ENCODE assay signal across 8 cellular contexts in the genomic region with DNA sequence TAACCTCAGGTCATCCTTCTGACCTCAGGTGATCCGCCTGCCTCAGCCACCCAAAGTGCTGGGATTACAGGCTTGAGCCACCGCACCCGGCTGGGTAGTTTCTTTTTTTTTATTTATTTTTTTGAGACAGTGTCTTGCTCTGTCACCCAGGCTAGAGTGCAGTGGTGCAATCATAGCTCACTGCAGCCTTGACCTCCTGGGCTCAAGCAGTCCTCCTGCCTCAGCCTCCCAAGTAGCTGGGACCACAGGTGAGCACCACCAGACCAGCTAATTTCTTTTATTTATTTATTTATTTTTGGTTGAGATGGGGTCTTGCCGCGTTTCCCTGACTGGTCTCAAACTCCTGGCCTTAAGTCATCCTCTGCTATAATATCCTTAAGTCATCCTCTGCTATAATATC. TPM values are rescaled to one million over a fixed set of nuclear protein-coding genes. Genes with fewer than 3 reads are reported as not detected.
A peak's percentile ranks its signal among the peaks of the same experiment; 100 is the strongest.
DNase-seq lines count a peak whose midpoint lies in the region; ATAC-seq, FAIRE-seq and TF ChIP-seq lines count a peak whose summit lies in the region.
"Not testable (repeated sequence)": the region's sequence is repeated elsewhere in the genome, so short reads cannot be mapped to it uniquely, and the experiment has no call there.

No MANE protein-coding gene starts in this region.

- FAIRE-seq in kidney (lab: Jason Lieb, UNC) = not testable (repeated sequence)

- H4K20me1 ChIP-seq in BLaER1 treated with 17β-estradiol and CSF1 and Interleukin-3, amounts not matched to agents 10 nM and 100 nM = peaks cover 92 to 100% (median 100%) of the 10 kb centered on the region in 11 experiments
- not testable (repeated sequence) for H4K20me1 ChIP-seq in fibroblast of lung (ENCODE audit: control insufficient read depth, extremely low read depth, insufficient read depth, low read length)

- not testable (repeated sequence) for H3K4me3 ChIP-seq in BLaER1 treated with 17β-estradiol and CSF1 and Interleukin-3, amounts not matched to agents 10 nM and 100 nM; fibroblast of lung (replicated peaks in 1 of 4; ENCODE audit: control extremely low read depth in 1 of 4, insufficient read depth in 1 of 4, low read depth in 3 of 4, low read length in 4 of 4); kidney (ENCODE audit: low read length in 2 of 2); ovary
- peak overlapping the region in 1 of 2 donors; percentile 31 for H3K4me3 ChIP-seq in ascending aorta
- H3K4me3 ChIP-seq in tibial artery = peak overlapping the region in 1 of 2 donors; percentile 0

- H2AFZ ChIP-seq in fibroblast of lung (ENCODE audit: low read length) = not testable (repeated sequence)

- H3K36me3 ChIP-seq in BLaER1 treated with 17β-estradiol and CSF1 and Interleukin-3, amounts not matched to agents 10 nM and 100 nM = peaks cover 0 to 26% (median 17%) of the 10 kb centered on the region in 11 experiments; a peak in 14 of 22 replicates
- not testable (repeated sequence) for H3K36me3 ChIP-seq in ascending aorta; fibroblast of lung (ENCODE audit: control insufficient read depth, insufficient read depth, low read length); kidney (ENCODE audit: control insufficient read depth in 1 of 2, insufficient read depth in 2 of 2, low read length in 2 of 2); ovary; tibial artery

- not testable (repeated sequence) for H3K9me3 ChIP-seq in BLaER1 treated with 17β-estradiol and CSF1 and Interleukin-3, amounts not matched to agents 10 nM and 100 nM (replicated peaks in 1 of 11); ascending aorta; fibroblast of lung (ENCODE audit: control insufficient read depth, insufficient read depth, low read depth, low read length); kidney (ENCODE audit: control insufficient read depth in 1 of 2, low read length in 2 of 2); ovary; tibial artery

- H3K79me2 ChIP-seq in fibroblast of lung (ENCODE audit: control insufficient read depth, insufficient read depth, low read length) = peaks cover 83% of the 10 kb centered on the region

- peak overlapping the region; percentile 50 for H3K27ac Mint-ChIP-seq in stimulated activated effector memory CD8-positive, alpha-beta T cell treated with anti-CD3 and anti-CD28 coated beads, Interleukin-12 subunit alpha, Interleukin-12 subunit beta, amount 100 ng/mL, for 72 hours

- DNase-seq in ascending aorta (ENCODE audit: low spot score in 2 of 2); fibroblast of lung (ENCODE audit: low read depth in 2 of 2); ovary; stimulated activated effector memory CD8-positive, alpha-beta T cell treated with anti-CD3 and anti-CD28 coated beads, Interleukin-12 subunit alpha, Interleukin-12 subunit beta, amount 100 ng/mL, for 72 hours (ENCODE audit: low spot score in 2 of 2); tibial artery: not testable (repeated sequence)
- DNase-seq in kidney = peak; percentile 14

- H3K4me1 Mint-ChIP-seq in stimulated activated effector memory CD8-positive, alpha-beta T cell treated with anti-CD3 and anti-CD28 coated beads, Interleukin-12 subunit alpha, Interleukin-12 subunit beta, amount 100 ng/mL, for 72 hours = peaks cover 44% of the 10 kb centered on the region

- not testable (repeated sequence) for ATAC-seq in stimulated activated effector memory CD8-positive, alpha-beta T cell treated with anti-CD3 and anti-CD28 coated beads, Interleukin-12 subunit alpha, Interleukin-12 subunit beta, amount 100 ng/mL, for 72 hours

- not testable (repeated sequence) for TF ChIP-seq POLR2A in ovary (IDR thresholded peaks at IDR 0.05)

- H3K36me3 Mint-ChIP-seq in stimulated activated effector memory CD8-positive, alpha-beta T cell treated with anti-CD3 and anti-CD28 coated beads, Interleukin-12 subunit alpha, Interleukin-12 subunit beta, amount 100 ng/mL, for 72 hours = not testable (repeated sequence)

- not testable (repeated sequence) for H3K9me3 Mint-ChIP-seq in stimulated activated effector memory CD8-positive, alpha-beta T cell treated with anti-CD3 and anti-CD28 coated beads, Interleukin-12 subunit alpha, Interleukin-12 subunit beta, amount 100 ng/mL, for 72 hours

- H3K27ac ChIP-seq in BLaER1 treated with 17β-estradiol and CSF1 and Interleukin-3, amounts not matched to agents 10 nM and 100 nM = peak overlapping the region in 9 of 11 experiments; percentile 24 to 78 (median 66); a peak in 15 of 22 replicates
- H3K27ac ChIP-seq in VCaP (peak overlapping the region; percentile 19; the same call in 1 of the 2 replicates), ascending aorta (peak overlapping the region; percentile 94 to 95), fibroblast of lung (ENCODE audit: insufficient read depth, low read length) (peak overlapping the region; percentile 18), ovary (peak overlapping the region; percentile 26 to 71), tibial artery (peak overlapping the region; percentile 88 to 90)
- H3K27ac ChIP-seq in kidney (ENCODE audit: low read depth in 2 of 2, low read length in 2 of 2) = not testable (repeated sequence)

- not testable (repeated sequence) for H3K27me3 ChIP-seq in BLaER1 treated with 17β-estradiol and CSF1 and Interleukin-3, amounts not matched to agents 10 nM and 100 nM; ascending aorta; fibroblast of lung (ENCODE audit: control insufficient read depth, insufficient read depth, low read length); ovary; tibial artery

- not testable (repeated sequence) for H3K4me3 Mint-ChIP-seq in stimulated activated effector memory CD8-positive, alpha-beta T cell treated with anti-CD3 and anti-CD28 coated beads, Interleukin-12 subunit alpha, Interleukin-12 subunit beta, amount 100 ng/mL, for 72 hours

- not testable (repeated sequence) for TF ChIP-seq CTCF in VCaP (conservative IDR thresholded peaks at IDR 0.05); ascending aorta (IDR thresholded peaks at IDR 0.05); fibroblast of lung (conservative IDR thresholded peaks at IDR 0.05 in 1 of 2, IDR thresholded peaks at IDR 0.05 in 1 of 2; ENCODE audit: low read depth in 1 of 2, low read length in 2 of 2); kidney (IDR thresholded peaks at IDR 0.05; ENCODE audit: borderline replicate concordance, extremely low read depth, insufficient read depth); ovary (IDR thresholded peaks at IDR 0.05); tibial artery (IDR thresholded peaks at IDR 0.05)

- 74 to 81% (median 74%) methylated on average over 5 of the region's 5 CpGs for WGBS in ovary, 3 donors

- intact Hi-C loops in ascending aorta (cut with DNase I); kidney (cut with DNase I); ovary (cut with DNase I); tibial artery (cut with DNase I; ENCODE audit: low total_unique reads): not testable (repeated sequence)

- H3K4me2 ChIP-seq in BLaER1 treated with 17β-estradiol and CSF1 and Interleukin-3, amounts not matched to agents 10 nM and 100 nM = peak overlapping the region; percentile 41 to 99 (median 72)
- H3K4me2 ChIP-seq in fibroblast of lung (ENCODE audit: extremely low read depth, insufficient read depth, low read length) = not testable (repeated sequence)

- peak overlapping the region in 3 of 11 experiments; percentile 44 to 63 (median 61); a peak in 4 of 22 replicates for H3K9ac ChIP-seq in BLaER1 treated with 17β-estradiol and CSF1 and Interleukin-3, amounts not matched to agents 10 nM and 100 nM
- not testable (repeated sequence) for H3K9ac ChIP-seq in fibroblast of lung (ENCODE audit: insufficient read depth, low read length); kidney (ENCODE audit: low read length in 2 of 2)

- peaks cover 65 to 96% (median 77%) of the 10 kb centered on the region in 10 experiments for H3K4me1 ChIP-seq in BLaER1 treated with 17β-estradiol and CSF1 and Interleukin-3, amounts not matched to agents 10 nM and 100 nM
- H3K4me1 ChIP-seq in ascending aorta (peaks cover 22 to 56% of the 10 kb centered on the region in 2 donors), kidney (ENCODE audit: control insufficient read depth in 1 of 2, insufficient read depth in 1 of 2, low read depth in 1 of 2, low read length in 2 of 2) (peaks cover 14 to 17% of the 10 kb centered on the region in 2 donors), ovary (ENCODE audit: insufficient read depth) (peaks cover 30% of the 10 kb centered on the region), tibial artery (peaks cover 0 to 84% (median 61%) of the 10 kb centered on the region in 4 donors)
- not testable (repeated sequence) for H3K4me1 ChIP-seq in fibroblast of lung (ENCODE audit: control insufficient read depth, extremely low read depth, insufficient read depth, low read length)

- TF ChIP-seq EP300 in ovary (IDR thresholded peaks at IDR 0.05) = not testable (repeated sequence)

RNA-seq across cellular contexts. Expression of gene FOXK1, which starts 10.5 kb away (rescaled TPM):
- total RNA-seq in ascending aorta = 31.7 TPM
- 21.8 and 26.9 TPM in 2 replicates for total RNA-seq in fibroblast of lung
- 5.2 and 8.2 TPM in 2 replicates for polyA plus RNA-seq in fibroblast of lung
- 10.8 and 12.4 TPM in 2 replicates for polyA plus RNA-seq in fibroblast of lung (2012)
- polyA minus RNA-seq in fibroblast of lung (ENCODE audit: low replicate concordance) = 30.8 and 36.6 TPM in 2 replicates
- total RNA-seq in kidney = 44.2 TPM
- polyA plus RNA-seq in kidney (ENCODE audit: insufficient read depth, low read depth, low replicate concordance) = 3.9 TPM
- 10 to 100 TPM; 10.9 to 43.9 (median 32.6) TPM for total RNA-seq in ovary
- 10 to 100 TPM in 1 of 2 donors, 1 to 10 TPM in 1; 5.8 to 10.4 TPM for polyA plus RNA-seq in ovary
